ENCODE assay signal across 16 cellular contexts in genomic region chr3:137061186-137061585, GRCh38.
DNase-seq lines count a peak whose midpoint lies in the region; ATAC-seq and TF ChIP-seq lines count a peak whose summit lies in the region.
"Had no signal": no experiment of that assay in that cellular context is flagged by ENCODE, and none has a peak within 500 bp of the region (broad histone marks: within the 10 kb centered on the region; RNA-seq: fewer than 3 reads in every experiment).

No MANE protein-coding gene starts in this region.

- no peaks in the 10 kb centered on the region for H3K79me2 ChIP-seq in OCI-LY3 (ENCODE audit: low read length)

- no peaks in the 10 kb centered on the region for H4K20me1 ChIP-seq in OCI-LY3 (ENCODE audit: insufficient read depth, low read length)

- H3K4me2 ChIP-seq in OCI-LY3 (ENCODE audit: low read length) = peak overlapping the region; percentile 50
- H3K4me2 ChIP-seq: PC-9 had no signal

- TF ChIP-seq CTCF in OCI-LY3 (IDR thresholded peaks at IDR 0.05; ENCODE audit: low read depth, low read length) = no peak
- TF ChIP-seq CTCF in uterus (IDR thresholded peaks at IDR 0.05) = no peak
- TF ChIP-seq CTCF in omental fat pad (IDR thresholded peaks at IDR 0.05) = no peak

- ATAC-seq in omental fat pad (ENCODE audit: low FRiP score) = no peak

- no peak for TF ChIP-seq POLR2A in uterus (IDR thresholded peaks at IDR 0.05)

- H3K27ac ChIP-seq in OCI-LY3 (ENCODE audit: low read length) = no peak overlapping the region
- H3K27ac ChIP-seq in uterus = no peak overlapping the region
- H3K27ac ChIP-seq: PC-9, SK-N-MC had no signal

- no peak overlapping the region for H3K4me3 ChIP-seq in OCI-LY3 (ENCODE audit: low read length)
- H3K4me3 ChIP-seq in uterus = no peak overlapping the region
- H3K4me3 ChIP-seq: PC-9, SK-N-MC had no signal

- intact Hi-C loops in uterus (cut with DNase I; ENCODE audit: low total_unique reads) = no loop called here

- no peak overlapping the region for H3K9ac ChIP-seq in OCI-LY3 (ENCODE audit: low read length)

- H3K9me3 ChIP-seq in OCI-LY3 (ENCODE audit: insufficient read depth, low read length) (0 out of 2 replicates have a peak, but pooled peaks cover 4% of the 10 kb centered on the region), uterus (no peaks in the 10 kb centered on the region)

- H3K36me3 ChIP-seq in OCI-LY3 (replicated peaks; ENCODE audit: low read depth, low read length) (peaks cover 4% of the 10 kb centered on the region), uterus (no peaks in the 10 kb centered on the region)

- H3K4me1 ChIP-seq in OCI-LY3 (ENCODE audit: low read length) (peaks cover 41% of the 10 kb centered on the region), uterus (no peaks in the 10 kb centered on the region)

- DNase-seq in COLO668 (lab: John Stamatoyannopoulos, UW; ENCODE audit: unreplicated experiment) (peak; percentile 4), DMS53 treated with DMSO at 0.1 percent for 48 hours (lab: John Stamatoyannopoulos, UW; ENCODE audit: unreplicated experiment) (peak; percentile 25), lung microvascular endothelial cell (ENCODE audit: low read depth in 2 of 2) (peak; percentile 63 to 93), uterus (no peak), omental fat pad (ENCODE audit: low spot score) (no peak)
- no peak for DNase-seq in NK-92 treated with Interleukin-12 subunit alpha and Interleukin-12 subunit beta, amount 100 ng/mL, for 24 hours (lab: John Stamatoyannopoulos, UW)
- DNase-seq: ACHN, AML-193, GDM1, GOT3, NCI-H1105 treated with DMSO at 0.1 percent for 48 hours, NCI-H345, NCI-H526, PC-9 had no signal

- H2AFZ ChIP-seq in OCI-LY3 (ENCODE audit: low read depth, low read length) = no peak overlapping the region
- H2AFZ ChIP-seq: PC-9 had no signal

- H3K27me3 ChIP-seq in OCI-LY3 (ENCODE audit: low read depth, low read length) = no peaks in the 10 kb centered on the region
- H3K27me3 ChIP-seq in uterus = no peaks in the 10 kb centered on the region

Comparison
In these comparisons a context has a peak if more than half of its experiments do, and no peak if none do; other contexts are left out.
1. DNase-seq: peak in COLO668 (single experiment), DMS53 treated with DMSO at 0.1 percent for 48 hours (single experiment) and lung microvascular endothelial cell (2 of 2); none in uterus (0 of 2), omental fat pad (single experiment) and NK-92 treated with Interleukin-12 subunit alpha and Interleukin-12 subunit beta, amount 100 ng/mL, for 24 hours (single experiment).